8 cellular contexts compared by ENCODE assay signal in the genomic region with DNA sequence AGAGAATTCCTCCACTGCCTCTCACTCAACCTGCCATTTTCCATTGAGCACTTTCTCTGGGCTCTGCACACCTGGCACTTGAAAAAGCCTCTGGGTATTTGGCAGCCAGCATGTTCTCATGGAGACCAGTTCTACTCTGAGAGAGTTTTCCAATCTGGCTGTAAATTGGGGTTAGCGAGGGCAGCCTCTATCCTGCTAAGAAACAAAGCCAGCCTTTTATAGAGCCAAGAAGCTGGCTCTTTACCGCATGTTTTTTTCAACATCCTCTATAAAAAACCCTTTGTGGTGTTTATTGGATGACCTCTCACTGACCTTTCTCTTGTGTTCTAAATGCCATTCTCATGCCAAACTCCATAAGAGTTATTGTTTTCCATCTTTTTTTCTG. TPM values are rescaled to one million over a fixed set of nuclear protein-coding genes. Genes with fewer than 3 reads are reported as not detected.
DNase-seq lines count a peak whose midpoint lies in the region; ATAC-seq, FAIRE-seq and TF ChIP-seq lines count a peak whose summit lies in the region.

No MANE protein-coding gene starts in this region.

- DNase-seq in COR-L47 (lab: John Stamatoyannopoulos, UW) (peak; percentile 65), NCI-H1092 treated with DMSO at 0.1 percent for 48 hours (lab: John Stamatoyannopoulos, UW) (peak; percentile 45), endothelial cell of umbilical vein (ENCODE audit: low read depth, low spot score) (peak; percentile 96), mucosa of descending colon (peak in 1 of 3 donors; percentile 56), NCI-H446 treated with DMSO at 0.1 percent for 48 hours (lab: John Stamatoyannopoulos, UW) (no peak), GDM1 (lab: John Stamatoyannopoulos, UW) (no peak), Peyer's patch (no peak)

- H2AFZ ChIP-seq in endothelial cell of umbilical vein (ENCODE audit: low read depth, low read length): no peak overlapping the region

- dilution Hi-C loops in endothelial cell of umbilical vein (cut with MboI; ENCODE audit: extremely low pct_ligation_motif_present, low sequenced_read_pairs): no loop called here

- H3K79me2 ChIP-seq in endothelial cell of umbilical vein (ENCODE audit: control insufficient read depth, insufficient read depth, low read length): no peaks in the 10 kb centered on the region

- H3K27ac ChIP-seq in endothelial cell of umbilical vein (ENCODE audit: insufficient read depth, low read depth, low read length) (no peak overlapping the region), Peyer's patch (no peak overlapping the region)

- H3K27me3 ChIP-seq in endothelial cell of umbilical vein (ENCODE audit: control insufficient read depth in 2 of 2, insufficient read depth in 2 of 2, low read length in 2 of 2): peaks cover 0 to 4% of the 10 kb centered on the region in 2 experiments
- H3K27me3 ChIP-seq in Peyer's patch: no peaks in the 10 kb centered on the region

- H3K9ac ChIP-seq in endothelial cell of umbilical vein (replicated peaks; ENCODE audit: extremely low read depth, insufficient read depth, low read length): no peak overlapping the region

- BruUV-seq in endothelial cell of umbilical vein (replicated peaks; lab: Mats Ljungman, UMichigan): no TSS peak

- POLR2A ChIA-PET in endothelial cell of umbilical vein (lab: Charles Lee): interaction anchor here (1.4 kb wide), 1 partner anchor 53 kb away, joined by 4 read pairs; no protein-coding TSS in a partner anchor

- H3K4me2 ChIP-seq in endothelial cell of umbilical vein (ENCODE audit: insufficient read depth, low read length): no peak overlapping the region

- no peak for TF ChIP-seq POLR2A in endothelial cell of umbilical vein (IDR thresholded peaks at IDR 0.05; ENCODE audit: low read depth, low read length)
- no peak for TF ChIP-seq POLR2A in Peyer's patch (IDR thresholded peaks at IDR 0.05)

- H4K20me1 ChIP-seq in endothelial cell of umbilical vein (replicated peaks; ENCODE audit: control insufficient read depth, extremely low read depth, insufficient read depth, low read length): no peaks in the 10 kb centered on the region

- intact Hi-C loops in endothelial cell of umbilical vein (cut with micrococcal nuclease) (no loop called here), mucosa of descending colon (cut with DNase I, micrococcal nuclease) (loop anchor here (10.0 kb wide), 2 partner anchors 251 to 461 kb away; no protein-coding TSS in a partner anchor)

- CTCF ChIA-PET in endothelial cell of umbilical vein (lab: Charles Lee): interaction anchor here (2.2 to 8.7 kb wide), 2 partner anchors 184 to 252 kb away, joined by 11 to 393 read pairs; no protein-coding TSS in a partner anchor

- no peaks in the 10 kb centered on the region for H3K9me1 ChIP-seq in endothelial cell of umbilical vein (replicated peaks; ENCODE audit: control insufficient read depth, extremely low read depth, insufficient read depth, low read length)

- TF ChIP-seq CTCF in endothelial cell of umbilical vein (IDR thresholded peaks at IDR 0.05; ENCODE audit: extremely low read depth in 1 of 2, insufficient read depth in 1 of 2, low read depth in 1 of 2, low read length in 2 of 2) (no peak), mucosa of descending colon (IDR thresholded peaks at IDR 0.05) (no peak), Peyer's patch (IDR thresholded peaks at IDR 0.05) (no peak)

- H3K4me3 ChIP-seq in endothelial cell of umbilical vein (replicated peaks in 1 of 3; ENCODE audit: insufficient read depth in 1 of 3, low read depth in 1 of 3, low read length in 3 of 3) (no peak overlapping the region), mucosa of descending colon (no peak overlapping the region), Peyer's patch (no peak overlapping the region)

- ATAC-seq in mucosa of descending colon (peak; percentile 81), HG03139 (IDR thresholded peaks at IDR 0.05; ENCODE audit: unreplicated experiment) (no peak)

- no peaks in the 10 kb centered on the region for H3K9me3 ChIP-seq in endothelial cell of umbilical vein (replicated peaks; ENCODE audit: control insufficient read depth, insufficient read depth, low read length)
- H3K9me3 ChIP-seq in mucosa of descending colon: no peaks in the 10 kb centered on the region
- no peaks in the 10 kb centered on the region for H3K9me3 ChIP-seq in Peyer's patch

- peaks cover 32% of the 10 kb centered on the region for H3K4me1 ChIP-seq in endothelial cell of umbilical vein (ENCODE audit: control insufficient read depth, extremely low read depth, insufficient read depth, low read length)
- H3K4me1 ChIP-seq in mucosa of descending colon (ENCODE audit: low read depth): peaks cover 24% of the 10 kb centered on the region
- no peaks in the 10 kb centered on the region for H3K4me1 ChIP-seq in Peyer's patch

- H3K36me3 ChIP-seq in endothelial cell of umbilical vein (ENCODE audit: control insufficient read depth in 2 of 2, extremely low read depth in 1 of 2, insufficient read depth in 2 of 2, low read length in 2 of 2) (no peaks in the 10 kb centered on the region), mucosa of descending colon (ENCODE audit: low read depth) (no peaks in the 10 kb centered on the region), Peyer's patch (no peaks in the 10 kb centered on the region)

- FAIRE-seq in endothelial cell of umbilical vein (lab: Jason Lieb, UNC): peak; percentile 79

TF ChIP-seq in endothelial cell of umbilical vein, 7 proteins besides CTCF, POLR2A, EP300 and RAD21:
- TF ChIP-seq MYC (IDR thresholded peaks at IDR 0.05; ENCODE audit: low read depth, low read length) (no peak), EZH2 (IDR thresholded peaks at IDR 0.05; ENCODE audit: borderline replicate concordance, low read depth, low read length, severe bottlenecking) (no peak), GATA2 (IDR thresholded peaks at IDR 0.05; ENCODE audit: insufficient read depth, insufficient read length, low read depth, low read length) (no peak), JUN (IDR thresholded peaks at IDR 0.05; ENCODE audit: borderline replicate concordance, insufficient read depth, insufficient read length, low read depth) (no peak), POLR2AphosphoS5 (IDR thresholded peaks at IDR 0.05; ENCODE audit: insufficient read depth, low read depth, low read length) (no peak), FOS (IDR thresholded peaks at IDR 0.05; ENCODE audit: borderline replicate concordance, insufficient read depth, low read length) (no peak)
- TF ChIP-seq, protein P1, sequence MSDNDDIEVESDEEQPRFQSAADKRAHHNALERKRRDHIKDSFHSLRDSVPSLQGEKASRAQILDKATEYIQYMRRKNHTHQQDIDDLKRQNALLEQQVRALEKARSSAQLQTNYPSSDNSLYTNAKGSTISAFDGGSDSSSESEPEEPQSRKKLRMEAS (IDR thresholded peaks at IDR 0.05; ENCODE audit: insufficient read depth, insufficient read length): no peak
TF ChIP-seq in endothelial cell of umbilical vein: peak in this region for 0.

RNA-seq across cellular contexts. Expression of a gene that starts 52.6 kb away (rescaled TPM):
- total RNA-seq in endothelial cell of umbilical vein (9.9 and 12.6 TPM in 2 replicates), mucosa of descending colon (10 to 100 TPM in 1 of 3 donors, 1 to 10 TPM in 2; 4.9 to 10.9 (median 6.7) TPM), Peyer's patch (1 to 10 TPM; 3.2 to 6.3 (median 5.2) TPM)
- 8.6 and 10.7 TPM in 2 replicates for polyA plus RNA-seq in endothelial cell of umbilical vein
- 9.5 and 9.8 TPM in 2 replicates for polyA plus RNA-seq in endothelial cell of umbilical vein (2011; cell fraction: cytosol; rRNA removed)
- 15.4 and 19.8 TPM in 2 replicates for polyA plus RNA-seq in endothelial cell of umbilical vein (2011; cell fraction: nucleus; rRNA removed)
- polyA plus RNA-seq in endothelial cell of umbilical vein (2012): 7.1 and 8.1 TPM in 2 replicates
- 15.1 and 15.9 TPM in 2 replicates for polyA minus RNA-seq in endothelial cell of umbilical vein
- 1.2 TPM for polyA minus RNA-seq in endothelial cell of umbilical vein (2011; cell fraction: cytosol; rRNA and poly(A)+ RNA removed)
- 6.9 and 10.5 TPM in 2 replicates for polyA minus RNA-seq in endothelial cell of umbilical vein (2011; cell fraction: nucleus; rRNA and poly(A)+ RNA removed)

Comparison
In these comparisons a context has a peak if more than half of its experiments do, and no peak if none do; other contexts are left out.
1. DNase-seq: peak in COR-L47 (single experiment), NCI-H1092 treated with DMSO at 0.1 percent for 48 hours (single experiment) and endothelial cell of umbilical vein (single experiment); none in NCI-H446 treated with DMSO at 0.1 percent for 48 hours (single experiment), GDM1 (single experiment) and Peyer's patch (0 of 3).